26 cellular contexts compared by ENCODE assay signal in genomic region chr17:494601-495195, GRCh38.
"Had no signal": no experiment of that assay in that cellular context is flagged by ENCODE, and none has a peak within 500 bp of the region (broad histone marks: within the 10 kb centered on the region; RNA-seq: fewer than 3 reads in every experiment).

No MANE protein-coding gene starts in this region.

- H3K4me3 ChIP-seq: adrenal gland, breast epithelium, esophagus muscularis mucosa, gastroesophageal sphincter, heart left ventricle, pancreas, suprapubic skin had no signal

- H3K36me3 Mint-ChIP-seq: activated naive CD4-positive, alpha-beta T cell treated with anti-CD3 and anti-CD28 coated beads, Interleukin-2, amount 50 U/mL, for 72 hours; immature natural killer cell; naive B cell; T-cell; type B pancreatic cell had no signal

- H3K36me3 ChIP-seq: adrenal gland, breast epithelium, esophagus muscularis mucosa, gastroesophageal sphincter, heart left ventricle, pancreas, suprapubic skin had no signal

- H3K27ac Mint-ChIP-seq: activated CD4-positive, alpha-beta T cell treated with anti-CD3 and anti-CD28 coated beads, Interleukin-2, amount 10 ng/mL, durations not matched to agents 7 days and 5 days; activated naive CD4-positive, alpha-beta T cell treated with anti-CD3 and anti-CD28 coated beads, Interleukin-2, amount 50 U/mL, for 72 hours; activated T-cell treated with anti-CD3 and anti-CD28 coated beads, Interleukin-2, amount 50 U/mL, for 72 hours; immature natural killer cell; stimulated activated naive CD8-positive, alpha-beta T cell treated with anti-CD3 and anti-CD28 coated beads, Interleukin-15, Interleukin-2, amounts not matched to agents 100 ng/mL and 50 ng/mL, for 24 hours; T-cell; type B pancreatic cell had no signal

- H3K27me3 Mint-ChIP-seq: T-cell had no signal

- FAIRE-seq: astrocyte, pancreas had no signal

- H3K27ac ChIP-seq: adrenal gland, breast epithelium, esophagus muscularis mucosa, gastroesophageal sphincter, heart left ventricle, pancreas, suprapubic skin had no signal

- ATAC-seq: activated naive CD4-positive, alpha-beta T cell treated with anti-CD3 and anti-CD28 coated beads, Interleukin-2, amount 50 U/mL, for 72 hours; activated T-cell treated with anti-CD3 and anti-CD28 coated beads, Interleukin-2, amount 50 U/mL, for 72 hours; gastroesophageal sphincter; heart left ventricle; left ventricle myocardium superior; pancreas; sciatic nerve; T-cell had no signal

- DNase-seq: activated CD4-positive, alpha-beta T cell treated with anti-CD3 and anti-CD28 coated beads, Interleukin-2, amount 10 ng/mL, durations not matched to agents 7 days and 5 days; activated CD8-positive, alpha-beta memory T cell treated with anti-CD3 and anti-CD28 coated beads for 24 hours; activated CD8-positive, alpha-beta memory T cell treated with anti-CD3 and anti-CD28 coated beads, Interleukin-2, amount 50 U/mL, for 48 hours; activated effector memory CD4-positive, alpha-beta T cell treated with anti-CD3 and anti-CD28 coated beads, Interleukin-2, amount 50 U/mL, for 16 hours; activated T-cell treated with anti-CD3 and anti-CD28 coated beads, Interleukin-2, amount 50 U/mL, for 72 hours; adrenal gland; cortex of kidney; effector CD4-positive, alpha-beta T cell; heart left ventricle; immature natural killer cell; kidney glomerular epithelial cell; left ventricle myocardium superior; naive B cell; pancreas; stimulated activated CD8-positive, alpha-beta memory T cell treated with anti-CD3 and anti-CD28 coated beads, Interleukin-4, amount 100 ng/mL, for 48 hours; T-helper 9 cell had no signal

- H3K4me3 Mint-ChIP-seq: activated CD4-positive, alpha-beta T cell treated with anti-CD3 and anti-CD28 coated beads, Interleukin-2, amount 10 ng/mL, durations not matched to agents 7 days and 5 days; immature natural killer cell; stimulated activated naive CD8-positive, alpha-beta T cell treated with anti-CD3 and anti-CD28 coated beads, Interleukin-15, Interleukin-2, amounts not matched to agents 100 ng/mL and 50 ng/mL, for 24 hours; type B pancreatic cell had no signal

- H3K4me1 Mint-ChIP-seq: immature natural killer cell had no signal

- H3K9me3 Mint-ChIP-seq: activated CD4-positive, alpha-beta T cell treated with anti-CD3 and anti-CD28 coated beads, Interleukin-2, amount 10 ng/mL, durations not matched to agents 7 days and 5 days; activated naive CD4-positive, alpha-beta T cell treated with anti-CD3 and anti-CD28 coated beads, Interleukin-2, amount 50 U/mL, for 72 hours; activated T-cell treated with anti-CD3 and anti-CD28 coated beads, Interleukin-2, amount 50 U/mL, for 72 hours; immature natural killer cell; naive B cell; stimulated activated naive CD8-positive, alpha-beta T cell treated with anti-CD3 and anti-CD28 coated beads, Interleukin-15, Interleukin-2, amounts not matched to agents 100 ng/mL and 50 ng/mL, for 24 hours; T-cell; type B pancreatic cell had no signal

- H3K27me3 ChIP-seq: adrenal gland, breast epithelium, esophagus muscularis mucosa, gastroesophageal sphincter, heart left ventricle, pancreas had no signal

- H3K9me3 ChIP-seq: adrenal gland, breast epithelium, esophagus muscularis mucosa, gastroesophageal sphincter, heart left ventricle, pancreas, suprapubic skin had no signal
